Comparison of ENCODE assay signal across 8 cellular contexts in the genomic region with DNA sequence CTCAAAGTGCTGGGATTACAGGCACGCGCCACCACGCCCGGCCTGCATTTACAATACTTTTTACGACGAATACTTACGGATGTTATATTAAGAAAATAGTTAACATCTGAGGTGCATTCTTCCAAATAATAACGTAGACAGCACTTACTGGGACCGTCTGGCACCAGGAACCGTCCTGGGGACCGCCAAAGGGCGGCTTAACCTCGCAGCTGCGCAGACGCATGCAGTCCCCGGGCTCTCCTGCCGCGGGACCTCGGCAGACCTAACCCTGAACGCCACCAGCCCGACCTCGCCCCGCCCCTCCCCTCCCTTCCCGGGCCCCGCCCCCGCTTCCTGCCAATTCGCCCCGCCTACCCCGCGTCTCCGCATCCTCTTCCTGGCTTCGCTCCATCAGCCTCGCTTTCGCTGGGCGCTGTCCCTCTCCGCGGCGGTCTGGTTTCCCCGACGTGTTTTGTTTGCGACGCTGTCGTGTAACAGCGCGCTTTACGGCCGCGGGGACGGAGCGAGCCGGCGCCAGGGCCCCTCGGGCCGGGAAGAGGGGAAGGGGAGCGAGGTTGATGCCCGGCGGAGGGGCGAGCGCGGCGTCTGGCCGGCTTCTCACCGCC. TPM values are rescaled to one million over a fixed set of nuclear protein-coding genes. Genes with fewer than 3 reads are reported as not detected.
DNase-seq lines count a peak whose midpoint lies in the region; ATAC-seq and TF ChIP-seq lines count a peak whose summit lies in the region.

A gene (plus strand): TSS at position 479 of the 605 bp plus-strand sequence. CDS start 79 bp downstream, at position 558.

- peaks cover 12% of the 10 kb centered on the region for H3K36me3 ChIP-seq in OCI-LY3 (replicated peaks; ENCODE audit: low read depth, low read length)

- peaks cover 39% of the 10 kb centered on the region for H3K79me2 ChIP-seq in OCI-LY3 (ENCODE audit: low read length)

- peak within 1 kb of the TSS; percentile 93 for H3K9ac ChIP-seq in OCI-LY3 (ENCODE audit: low read length)

- DNase-seq in D341Med (ENCODE audit: low spot score) (peak; percentile 96), HuH-7 (ENCODE audit: low spot score) (peak; percentile 82), epidermal melanocyte (ENCODE audit: insufficient read length, low spot score) (peak; percentile 89)
- DNase-seq in activated CD8-positive, alpha-beta memory T cell treated with anti-CD3 and anti-CD28 coated beads, Interleukin-2, amount 50 U/mL, for 48 hours, result peak; percentile 98
- peak; percentile 99 for DNase-seq in stimulated activated CD8-positive, alpha-beta memory T cell treated with anti-CD3 and anti-CD28 coated beads, Interleukin-4, amount 100 ng/mL, for 1 hour (ENCODE audit: low read depth in 2 of 2, low spot score in 1 of 2)

- peak within 1 kb of the TSS; percentile 95 for H3K4me2 ChIP-seq in OCI-LY3 (ENCODE audit: low read length)

- peaks cover 26% of the 10 kb centered on the region for H4K20me1 ChIP-seq in OCI-LY3 (ENCODE audit: insufficient read depth, low read length)

- TF ChIP-seq CTCF in OCI-LY3 (IDR thresholded peaks at IDR 0.05; ENCODE audit: low read depth, low read length), result no peak

- H3K9me3 ChIP-seq in OCI-LY3 (ENCODE audit: insufficient read depth, low read length) (no peaks in the 10 kb centered on the region), mononuclear cell (ENCODE audit: low read depth, low read length) (no peaks in the 10 kb centered on the region)

- H3K4me3 ChIP-seq in OCI-LY3 (ENCODE audit: low read length) (peak within 1 kb of the TSS; percentile 93), mononuclear cell (ENCODE audit: low read length) (peak within 1 kb of the TSS; percentile 94)

- H3K27ac ChIP-seq in OCI-LY3 (ENCODE audit: low read length), result peak within 1 kb of the TSS; percentile 70

- H3K4me1 ChIP-seq in OCI-LY3 (ENCODE audit: low read length) (peaks cover 18% of the 10 kb centered on the region), mononuclear cell (ENCODE audit: insufficient read depth, low read length) (peaks cover 46% of the 10 kb centered on the region)

- peak within 1 kb of the TSS; percentile 78; the same call in 1 of the 2 replicates for H2AFZ ChIP-seq in OCI-LY3 (ENCODE audit: low read depth, low read length)

- peak; percentile 84 for ATAC-seq in GM21515 (IDR thresholded peaks at IDR 0.05; ENCODE audit: unreplicated experiment)

- H3K27me3 ChIP-seq in OCI-LY3 (ENCODE audit: low read depth, low read length) (no peaks in the 10 kb centered on the region), mononuclear cell (ENCODE audit: insufficient read depth, low read length) (no peaks in the 10 kb centered on the region)

RNA-seq across cellular contexts. Expression of the gene that starts here (rescaled TPM):
- 53.5 TPM for total RNA-seq in mononuclear cell

Comparison
In these comparisons a context has a peak if more than half of its experiments do, and no peak if none do; other contexts are left out.
1. Peak in every context shown above with its lines: DNase-seq, ATAC-seq, H3K4me3 ChIP-seq and H3K27ac ChIP-seq.